In genomic region chr11:59600234-59600633, GRCh38 we compare ENCODE assay signal across 25 cellular contexts. TPM values are rescaled to one million over a fixed set of nuclear protein-coding genes. Genes with fewer than 3 reads are reported as not detected.
A peak's percentile ranks its signal among the peaks of the same experiment; 100 is the strongest.
DNase-seq lines count a peak whose midpoint lies in the region; ATAC-seq, FAIRE-seq and TF ChIP-seq lines count a peak whose summit lies in the region.
"Had no signal": no experiment of that assay in that cellular context is flagged by ENCODE, and none has a peak within 500 bp of the region (broad histone marks: within the 10 kb centered on the region; RNA-seq: fewer than 3 reads in every experiment).

No MANE protein-coding gene starts in this region.

- H3K27ac ChIP-seq in HepG2 (ENCODE audit: extremely low read length, insufficient read depth, low read length) (no peak overlapping the region), right lobe of liver (no peak overlapping the region)
- H3K27ac ChIP-seq: BLaER1 had no signal

- FAIRE-seq in HepG2 (lab: Jason Lieb, UNC), result no peak
- FAIRE-seq: A204.1, GM12878, GM18507 had no signal

- peak overlapping the region; percentile 58 for H3K27ac Mint-ChIP-seq in stimulated activated effector memory CD8-positive, alpha-beta T cell treated with anti-CD3 and anti-CD28 coated beads, Interleukin-12 subunit alpha, Interleukin-12 subunit beta, amount 100 ng/mL, for 72 hours
- H3K27ac Mint-ChIP-seq: CD14-positive monocyte had no signal

- H3K4me3 ChIP-seq in HepG2 (replicated peaks in 1 of 3; ENCODE audit: insufficient read depth in 1 of 3, low read depth in 2 of 3, low read length in 3 of 3), result no peak overlapping the region
- no peak overlapping the region for H3K4me3 ChIP-seq in right lobe of liver
- H3K4me3 ChIP-seq: BLaER1, GM12878 had no signal

- in situ Hi-C loops in HepG2 (cut with HindIII; ENCODE audit: extremely low pct_ligation_motif_present, low pct_unique_long_range_greater_than_20kb), result no loop called here

- H3K9me3 ChIP-seq in HepG2 (ENCODE audit: low read length), result no peaks in the 10 kb centered on the region
- H3K9me3 ChIP-seq in right lobe of liver, result no peaks in the 10 kb centered on the region
- H3K9me3 ChIP-seq: BE2C, BLaER1 had no signal

- no peaks in the 10 kb centered on the region for H3K9me3 Mint-ChIP-seq in stimulated activated effector memory CD8-positive, alpha-beta T cell treated with anti-CD3 and anti-CD28 coated beads, Interleukin-12 subunit alpha, Interleukin-12 subunit beta, amount 100 ng/mL, for 72 hours
- H3K9me3 Mint-ChIP-seq: CD14-positive monocyte; CD4-positive, alpha-beta memory T cell; CD4-positive, CD25-positive, alpha-beta regulatory T cell; CD8-positive, alpha-beta memory T cell had no signal

- no peaks in the 10 kb centered on the region for H3K79me2 ChIP-seq in HepG2 (ENCODE audit: insufficient read depth, low read length)

- CTCF ChIA-PET in HepG2 (lab: Yijun Ruan, JAX; ENCODE audit: low intra/inter-chr PET ratio, low total read pairs), result no interaction called here

- no peak for TF ChIP-seq CTCF in HepG2 (CRISPR knock-in tag; IDR thresholded peaks at IDR 0.05)
- TF ChIP-seq CTCF in right lobe of liver (IDR thresholded peaks at IDR 0.05), result no peak

- WGBS in HepG2 (ENCODE audit: low lambda C conversion rate), result 100% methylated on average over 2 of the region's 2 CpGs
- 100% methylated on average over 1 of the region's 2 CpGs for WGBS in right lobe of liver (ENCODE audit: insufficient coverage, low coverage, low lambda C conversion rate, missing lambda C conversion rate)

- H3K4me2 ChIP-seq in HepG2 (ENCODE audit: low read depth, low read length), result no peak overlapping the region
- H3K4me2 ChIP-seq: BLaER1 had no signal

- intact Hi-C loops in HepG2 (cut with micrococcal nuclease; ENCODE audit: unreplicated experiment), result no loop called here
- intact Hi-C loops in right lobe of liver (cut with DNase I), result no loop called here

- TF ChIP-seq POLR2A in HepG2 (IDR thresholded peaks at IDR 0.05; ENCODE audit: insufficient read depth in 1 of 2, low read depth in 2 of 2, low read length in 2 of 2), result no peak
- TF ChIP-seq POLR2A in right lobe of liver (IDR thresholded peaks at IDR 0.05), result no peak

- peaks cover 32 to 81% of the 10 kb centered on the region in 2 experiments for H3K36me3 ChIP-seq in HepG2 (replicated peaks in 1 of 2; ENCODE audit: control insufficient read depth in 1 of 2, insufficient read depth in 2 of 2, low read length in 2 of 2)
- peaks cover 0 to 62% (median 38%) of the 10 kb centered on the region in 4 donors for H3K36me3 ChIP-seq in right lobe of liver

- no peak overlapping the region for H3K4me3 Mint-ChIP-seq in stimulated activated effector memory CD8-positive, alpha-beta T cell treated with anti-CD3 and anti-CD28 coated beads, Interleukin-12 subunit alpha, Interleukin-12 subunit beta, amount 100 ng/mL, for 72 hours
- H3K4me3 Mint-ChIP-seq: CD14-positive monocyte; CD4-positive, alpha-beta memory T cell; CD4-positive, CD25-positive, alpha-beta regulatory T cell; CD8-positive, alpha-beta memory T cell had no signal

- no peak for DNase-seq in HepG2 (ENCODE audit: low spot score)
- no peak for DNase-seq in right lobe of liver
- no peak for DNase-seq in stimulated activated effector memory CD8-positive, alpha-beta T cell treated with anti-CD3 and anti-CD28 coated beads, Interleukin-12 subunit alpha, Interleukin-12 subunit beta, amount 100 ng/mL, for 72 hours (ENCODE audit: low spot score in 2 of 2)
- DNase-seq in NCI-H1930 (lab: John Stamatoyannopoulos, UW), result no peak
- DNase-seq: 8988T; ACHN; BE2C; C1 segment of cervical spinal cord; CD4-positive, alpha-beta memory T cell; CD4-positive, CD25-positive, alpha-beta regulatory T cell; CD8-positive, alpha-beta memory T cell; COR-L47; DMS 273 treated with DMSO at 0.1 percent for 48 hours; DMS153; DMS53; DMS79; DND-41; EL; GDM1 had no signal

- TSS peak; percentile 12 for BruUV-seq in HepG2 (replicated peaks; lab: Mats Ljungman, UMichigan)

- H3K36me3 Mint-ChIP-seq in stimulated activated effector memory CD8-positive, alpha-beta T cell treated with anti-CD3 and anti-CD28 coated beads, Interleukin-12 subunit alpha, Interleukin-12 subunit beta, amount 100 ng/mL, for 72 hours, result peaks cover 100% of the 10 kb centered on the region

- no peak for TF ChIP-seq RAD21 in HepG2 (CRISPR knock-in tag; IDR thresholded peaks at IDR 0.05)

- no peaks in the 10 kb centered on the region for H3K4me1 ChIP-seq in HepG2 (ENCODE audit: insufficient read depth, low read length)
- H3K4me1 ChIP-seq in right lobe of liver, result peaks cover 0 to 28% (median 8%) of the 10 kb centered on the region in 4 donors
- H3K4me1 ChIP-seq: BE2C, BLaER1 had no signal

- H2AFZ ChIP-seq in HepG2 (ENCODE audit: low read length), result no peak overlapping the region

- no peak overlapping the region for H3K9ac ChIP-seq in HepG2 (ENCODE audit: insufficient read depth, low read depth, low read length)
- H3K9ac ChIP-seq: BLaER1 had no signal

- H3K27me3 ChIP-seq in HepG2 (ENCODE audit: control insufficient read depth in 1 of 2, insufficient read depth in 2 of 2, low read length in 2 of 2) (no peaks in the 10 kb centered on the region), right lobe of liver (no peaks in the 10 kb centered on the region)
- H3K27me3 ChIP-seq: BE2C, BLaER1 had no signal

- POLR2A ChIA-PET in HepG2 (lab: Yijun Ruan, JAX), result no interaction called here

- H3K4me1 Mint-ChIP-seq in stimulated activated effector memory CD8-positive, alpha-beta T cell treated with anti-CD3 and anti-CD28 coated beads, Interleukin-12 subunit alpha, Interleukin-12 subunit beta, amount 100 ng/mL, for 72 hours, result peaks cover 6% of the 10 kb centered on the region
- H3K4me1 Mint-ChIP-seq: CD14-positive monocyte had no signal

- ATAC-seq in HepG2 (no peak), right lobe of liver (no peak), GM21529 (IDR thresholded peaks at IDR 0.05; ENCODE audit: unreplicated experiment) (no peak)
- ATAC-seq in stimulated activated effector memory CD8-positive, alpha-beta T cell treated with anti-CD3 and anti-CD28 coated beads, Interleukin-12 subunit alpha, Interleukin-12 subunit beta, amount 100 ng/mL, for 72 hours, result no peak
- ATAC-seq: GM12878 had no signal

- TF ChIP-seq EP300 in HepG2 (IDR thresholded peaks at IDR 0.05; ENCODE audit: low read depth in 2 of 2, low read length in 2 of 2) (no peak), HepG2 (CRISPR knock-in tag; IDR thresholded peaks at IDR 0.05; ENCODE audit: borderline replicate concordance) (no peak)

- no peaks in the 10 kb centered on the region for H4K20me1 ChIP-seq in HepG2 (ENCODE audit: insufficient read depth, low read length)

TF ChIP-seq in HepG2, 621 proteins besides CTCF, POLR2A, EP300 and RAD21:
- no peak for TF ChIP-seq HOXD1 (CRISPR knock-in tag; IDR thresholded peaks at IDR 0.05)
- TF ChIP-seq ZBTB38 (CRISPR knock-in tag; IDR thresholded peaks at IDR 0.05), result no peak
- no peak for TF ChIP-seq TBL1XR1 (IDR thresholded peaks at IDR 0.05; ENCODE audit: borderline replicate concordance, low read length, partially characterized antibody)
- no peak for TF ChIP-seq SIX1 (CRISPR knock-in tag; IDR thresholded peaks at IDR 0.05; ENCODE audit: borderline replicate concordance)
- no peak for TF ChIP-seq ZNF256 (CRISPR knock-in tag; conservative IDR thresholded peaks at IDR 0.05)
- TF ChIP-seq SIX4 (CRISPR knock-in tag; IDR thresholded peaks at IDR 0.05), result no peak
- TF ChIP-seq XBP1 (CRISPR knock-in tag; IDR thresholded peaks at IDR 0.05), result no peak
- no peak for TF ChIP-seq ZBTB10 (CRISPR knock-in tag; IDR thresholded peaks at IDR 0.05; ENCODE audit: borderline replicate concordance)

RNA-seq across cellular contexts. Expression of gene OSBP, which starts 15.3 kb away (rescaled TPM):
- total RNA-seq in HepG2 (2016; rRNA removed; fragmentation: Illumina TruSeq; extraction: Trizol) (13.5 and 23.0 TPM in 2 replicates), right lobe of liver (10 to 100 TPM; 44.9 to 65.4 (median 52.4) TPM)
- total RNA-seq in HepG2 (2016; cell fraction: cytosol; rRNA removed; fragmentation: Illumina TruSeq; extraction: Trizol; ENCODE audit: low read depth), result 2.7 and 3.3 TPM in 2 replicates
- total RNA-seq in HepG2 (2016; cell fraction: insoluble cytoplasmic fraction; rRNA removed; fragmentation: Illumina TruSeq; extraction: Trizol), result 12.8 and 21.9 TPM in 2 replicates
- 9.1 and 9.5 TPM in 2 replicates for total RNA-seq in HepG2 (2016; cell fraction: membrane; rRNA removed; fragmentation: Illumina TruSeq; extraction: Trizol)
- total RNA-seq in HepG2 (2016; cell fraction: nucleus; rRNA removed; fragmentation: Illumina TruSeq; extraction: Trizol), result 20.1 and 23.2 TPM in 2 replicates
- polyA plus RNA-seq in HepG2 (2011; rRNA removed), result 12.1 and 12.5 TPM in 2 replicates
- 7.0 and 11.1 TPM in 2 replicates for polyA plus RNA-seq in HepG2 (2011; cell fraction: cytosol; rRNA removed)
- polyA plus RNA-seq in HepG2 (2011; cell fraction: nucleus; rRNA removed), result 12.1 and 14.0 TPM in 2 replicates
- 19.3 and 22.7 TPM in 2 replicates for polyA plus RNA-seq in HepG2 (2012)
- polyA plus RNA-seq in HepG2 (2016; cell fraction: cytosol; fragmentation: Illumina TruSeq; extraction: Trizol; ENCODE audit: low read depth), result 1.6 and 1.8 TPM in 2 replicates
- polyA plus RNA-seq in HepG2 (2016; cell fraction: insoluble cytoplasmic fraction; fragmentation: Illumina TruSeq; extraction: Trizol; ENCODE audit: low read depth), result 18.6 and 21.3 TPM in 2 replicates
- 3.9 and 4.6 TPM in 2 replicates for polyA plus RNA-seq in HepG2 (2016; cell fraction: membrane; fragmentation: Illumina TruSeq; extraction: Trizol; ENCODE audit: low read depth)
- polyA plus RNA-seq in HepG2 (2016; cell fraction: nucleus; fragmentation: Illumina TruSeq; extraction: Trizol; ENCODE audit: insufficient read depth, low read depth), result 22.7 and 22.9 TPM in 2 replicates
- 14.8 and 21.1 TPM in 2 replicates for polyA minus RNA-seq in HepG2 (2011; rRNA and poly(A)+ RNA removed; ENCODE audit: low replicate concordance)
- 18.6 and 21.7 TPM in 2 replicates for polyA minus RNA-seq in HepG2 (2011; cell fraction: cytosol; rRNA and poly(A)+ RNA removed)
- polyA minus RNA-seq in HepG2 (2011; cell fraction: nucleus; rRNA and poly(A)+ RNA removed), result 26.3 and 27.6 TPM in 2 replicates
